In the genomic region with DNA sequence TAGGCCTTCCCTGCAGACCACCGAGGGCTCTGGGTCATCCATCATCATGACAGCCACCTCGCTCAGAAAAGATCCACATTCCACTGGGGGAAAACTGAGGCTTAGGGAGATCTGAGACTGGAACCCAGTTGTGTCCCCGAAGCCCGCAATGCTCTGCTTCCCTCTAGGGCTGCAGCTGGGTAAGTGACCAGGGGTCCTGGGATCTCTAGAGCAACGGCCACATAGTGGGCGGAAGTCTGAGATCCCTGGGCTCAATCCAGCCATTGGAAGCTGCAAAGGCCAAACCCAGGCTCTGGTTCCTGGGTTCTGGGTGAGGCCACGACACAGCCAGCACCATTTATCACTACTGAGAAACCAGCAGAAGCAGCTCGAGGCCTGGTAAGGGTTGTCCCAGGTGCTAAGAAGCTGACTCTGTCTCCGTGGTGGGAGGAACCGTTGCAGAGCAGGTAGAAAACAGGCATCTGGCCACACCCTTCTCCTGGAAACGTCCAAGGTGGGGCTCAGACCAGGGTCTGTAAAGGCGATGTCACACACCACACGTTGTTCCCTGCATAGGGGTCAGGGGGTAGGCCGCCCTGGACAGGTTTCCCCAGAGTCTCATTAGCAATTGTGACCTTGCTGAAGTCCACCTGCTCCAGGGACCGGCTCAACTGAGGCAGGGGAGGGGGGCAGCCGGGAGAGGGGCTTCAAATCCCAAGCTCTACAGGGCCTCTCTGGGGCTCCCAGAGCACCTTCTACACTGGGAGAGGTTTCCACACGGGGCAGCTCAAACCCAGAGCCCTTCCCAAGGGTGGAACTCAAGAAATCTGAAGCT, we compare ENCODE assay signal across 16 cellular contexts. TPM values are rescaled to one million over a fixed set of nuclear protein-coding genes. Genes with fewer than 3 reads are reported as not detected.
DNase-seq lines count a peak whose midpoint lies in the region; ATAC-seq, FAIRE-seq and TF ChIP-seq lines count a peak whose summit lies in the region.
"Had no signal": no experiment of that assay in that cellular context is flagged by ENCODE, and none has a peak within 500 bp of the region (broad histone marks: within the 10 kb centered on the region; RNA-seq: fewer than 3 reads in every experiment).

No MANE protein-coding gene starts in this region.

- H3K9me3 ChIP-seq in Peyer's patch (no peaks in the 10 kb centered on the region), K562 (replicated peaks; ENCODE audit: control insufficient read depth, insufficient read depth, low read depth, low read length) (no peaks in the 10 kb centered on the region), trophoblast cell (ENCODE audit: insufficient read depth, low read depth, low read length) (no peaks in the 10 kb centered on the region), MM.1S (replicated peaks; ENCODE audit: insufficient read depth, low read length) (no peaks in the 10 kb centered on the region)

- no peak for TF ChIP-seq RAD21 in K562 (CRISPR knock-in tag; conservative IDR thresholded peaks at IDR 0.05 in 1 of 2, IDR thresholded peaks at IDR 0.05 in 1 of 2)

- no peak overlapping the region for H2BK5ac ChIP-seq in trophoblast cell (ENCODE audit: low read depth, low read length, poor library complexity)

- no peak overlapping the region for H2BK120ac ChIP-seq in trophoblast cell (ENCODE audit: insufficient read depth, low read length, poor library complexity)

- H3K27ac ChIP-seq in Peyer's patch (peak overlapping the region; percentile 36 to 75 (median 66)), K562 (ENCODE audit: extremely low read depth, low read depth, low read length) (no peak overlapping the region), trophoblast cell (ENCODE audit: low read depth, low read length) (no peak overlapping the region), MM.1S (ENCODE audit: low read length) (no peak overlapping the region)

- H3K4ac ChIP-seq in trophoblast cell (ENCODE audit: low read depth, low read length) = no peak overlapping the region

- H4K12ac ChIP-seq in trophoblast cell (ENCODE audit: low read depth, low read length) = no peak overlapping the region

- H3K14ac ChIP-seq in trophoblast cell (ENCODE audit: low read length) = no peak overlapping the region

- no peak overlapping the region for H3K18ac ChIP-seq in trophoblast cell (ENCODE audit: low read length)

- peaks cover 90% of the 10 kb centered on the region for H3K4me1 Mint-ChIP-seq in activated CD4-positive, alpha-beta T cell treated with anti-CD3 and anti-CD28 coated beads, Interleukin-2, amount 10 ng/mL, durations not matched to agents 24 days and 14 days

- H3K27me3 ChIP-seq in Peyer's patch = no peaks in the 10 kb centered on the region
- peaks cover 0 to 7% of the 10 kb centered on the region in 2 experiments; a peak in 1 of 5 replicates for H3K27me3 ChIP-seq in K562 (ENCODE audit: control insufficient read depth in 2 of 2, insufficient read depth in 2 of 2, low read length in 2 of 2)
- H3K27me3 ChIP-seq in trophoblast cell (ENCODE audit: insufficient read depth, low read length) = no peaks in the 10 kb centered on the region
- H3K27me3 ChIP-seq in MM.1S (replicated peaks; ENCODE audit: insufficient read depth, low read length) = no peaks in the 10 kb centered on the region

- FAIRE-seq in K562 (lab: Jason Lieb, UNC) = no peak
- FAIRE-seq: A204.1 had no signal

- no peak overlapping the region for H3K9ac ChIP-seq in K562 (ENCODE audit: insufficient read depth in 1 of 2, low read depth in 2 of 2, low read length in 2 of 2)
- H3K9ac ChIP-seq in trophoblast cell (ENCODE audit: low read length) = no peak overlapping the region
- no peak overlapping the region for H3K9ac ChIP-seq in MM.1S (ENCODE audit: low read length)

- H3K4me3 ChIP-seq in Peyer's patch = no peak overlapping the region
- H3K4me3 ChIP-seq in K562 = no peak overlapping the region
- H3K4me3 ChIP-seq in trophoblast cell (ENCODE audit: low read depth, low read length) = no peak overlapping the region
- no peak overlapping the region for H3K4me3 ChIP-seq in MM.1S (ENCODE audit: low read length)

- H3K4me1 ChIP-seq in Peyer's patch (peaks cover 0 to 19% (median 3%) of the 10 kb centered on the region in 4 donors), K562 (replicated peaks in 1 of 2; ENCODE audit: control insufficient read depth in 2 of 2, insufficient read depth in 2 of 2, low read length in 2 of 2) (peaks cover 0 to 3% of the 10 kb centered on the region in 2 experiments; a peak in 1 of 5 replicates), trophoblast cell (ENCODE audit: control insufficient read depth in 1 of 2, insufficient read depth in 2 of 2, low read length in 2 of 2) (peaks cover 22 to 32% of the 10 kb centered on the region in 2 experiments), MM.1S (ENCODE audit: low read length) (no peaks in the 10 kb centered on the region)

- ATAC-seq in K562 = no peak
- ATAC-seq: esophagus mucosa, sciatic nerve had no signal

- H3K36me3 ChIP-seq in Peyer's patch = no peaks in the 10 kb centered on the region
- H3K36me3 ChIP-seq in K562 (ENCODE audit: control insufficient read depth, insufficient read depth, low read length) = no peaks in the 10 kb centered on the region
- no peaks in the 10 kb centered on the region for H3K36me3 ChIP-seq in trophoblast cell (ENCODE audit: control insufficient read depth in 1 of 2, insufficient read depth in 2 of 2, low read length in 2 of 2)
- H3K36me3 ChIP-seq in MM.1S (replicated peaks; ENCODE audit: insufficient read depth, low read length) = no peaks in the 10 kb centered on the region

- H3K27ac Mint-ChIP-seq in activated CD4-positive, alpha-beta T cell treated with anti-CD3 and anti-CD28 coated beads, Interleukin-2, amount 10 ng/mL, durations not matched to agents 24 days and 14 days = peak overlapping the region; percentile 82

- no peaks in the 10 kb centered on the region for H3K9me1 ChIP-seq in K562 (ENCODE audit: control insufficient read depth, insufficient read depth, low read length)

- CTCF ChIA-PET in K562 (lab: Yijun Ruan, JAX; ENCODE audit: low intra/inter-chr PET ratio) = no interaction called here

- DNase-seq in activated CD4-positive, alpha-beta T cell treated with anti-CD3 and anti-CD28 coated beads, Interleukin-2, amount 10 ng/mL, durations not matched to agents 24 days and 14 days = peak; percentile 75
- no peak for DNase-seq in activated CD4-positive, alpha-beta T cell treated with anti-CD3 and anti-CD28 coated beads for 4 hours
- DNase-seq in Peyer's patch (no peak), K562 (ENCODE audit: extremely low read depth in 1 of 4, low spot score in 3 of 4) (no peak), trophoblast cell (no peak), MM.1S (no peak), NCI-H187 treated with DMSO at 0.1 percent for 48 hours (lab: John Stamatoyannopoulos, UW) (no peak), DMS 273 (lab: John Stamatoyannopoulos, UW; ENCODE audit: unreplicated experiment) (no peak)
- DNase-seq: dermis blood vessel endothelial cell; H7; NCI-H1930; occipital lobe; stimulated activated CD4-positive, alpha-beta T cell treated with anti-CD3 and anti-CD28 coated beads, Interleukin-4, amount 100 ng/mL, for 1 hour had no signal

- TF ChIP-seq CTCF in Peyer's patch (IDR thresholded peaks at IDR 0.05) (no peak), K562 (IDR thresholded peaks at IDR 0.05 in 2 of 3, conservative IDR thresholded peaks at IDR 0.05 in 1 of 3; ENCODE audit: insufficient read depth in 2 of 3, low read depth in 1 of 3, low read length in 3 of 3) (no peak), MM.1S (IDR thresholded peaks at IDR 0.05; ENCODE audit: low read length) (no peak)

- no peaks in the 10 kb centered on the region for H3K79me2 ChIP-seq in K562 (ENCODE audit: control insufficient read depth, insufficient read depth, low read length)
- H3K79me2 ChIP-seq in trophoblast cell (ENCODE audit: control insufficient read depth, insufficient read depth, low read length, poor library complexity) = peaks cover 2% of the 10 kb centered on the region
- H3K79me2 ChIP-seq in MM.1S (ENCODE audit: low read length) = no peaks in the 10 kb centered on the region

- H4K8ac ChIP-seq in trophoblast cell (ENCODE audit: low read depth, low read length) = no peak overlapping the region

- no peaks in the 10 kb centered on the region for H3K9me2 ChIP-seq in MM.1S (replicated peaks; ENCODE audit: insufficient read depth, low read length)

- in situ Hi-C loops in K562 (cut with MboI) = no loop called here

- H3K23ac ChIP-seq in trophoblast cell (ENCODE audit: low read length) = no peak overlapping the region

- TF ChIP-seq POLR2A in Peyer's patch (IDR thresholded peaks at IDR 0.05) = no peak
- TF ChIP-seq POLR2A in K562 (conservative IDR thresholded peaks at IDR 0.05) = no peak

- H3K4me2 ChIP-seq in K562 (ENCODE audit: insufficient read depth, low read length) (no peak overlapping the region), trophoblast cell (ENCODE audit: low read length) (no peak overlapping the region), MM.1S (ENCODE audit: low read depth, low read length) (no peak overlapping the region)

- H2AK5ac ChIP-seq in trophoblast cell (ENCODE audit: low read length) = peak overlapping the region; percentile 27

- peak overlapping the region; percentile 8 for H4K91ac ChIP-seq in trophoblast cell (ENCODE audit: low read depth, low read length)

- no peak for TF ChIP-seq EP300 in K562 (IDR thresholded peaks at IDR 0.05; ENCODE audit: low read length)

- POLR2A ChIA-PET in K562 (lab: Yijun Ruan, JAX) = no interaction called here

- H2AFZ ChIP-seq in K562 (ENCODE audit: low read depth, low read length) (no peak overlapping the region), trophoblast cell (ENCODE audit: insufficient read depth, low read length, poor library complexity) (no peak overlapping the region), MM.1S (ENCODE audit: low read length) (no peak overlapping the region)

- peaks cover 27% of the 10 kb centered on the region for H3K36me3 Mint-ChIP-seq in activated CD4-positive, alpha-beta T cell treated with anti-CD3 and anti-CD28 coated beads, Interleukin-2, amount 10 ng/mL, durations not matched to agents 24 days and 14 days (ENCODE audit: low read depth)

- peak overlapping the region; percentile 90 for H3K4me3 Mint-ChIP-seq in activated CD4-positive, alpha-beta T cell treated with anti-CD3 and anti-CD28 coated beads, Interleukin-2, amount 10 ng/mL, durations not matched to agents 24 days and 14 days

- H4K20me1 ChIP-seq in K562 (replicated peaks; ENCODE audit: control insufficient read depth, insufficient read depth, low read length) (no peaks in the 10 kb centered on the region), MM.1S (ENCODE audit: insufficient read depth, low read length) (no peaks in the 10 kb centered on the region)

- H3K79me1 ChIP-seq in trophoblast cell (ENCODE audit: low read length) = peaks cover 10% of the 10 kb centered on the region

- no peaks in the 10 kb centered on the region for H3F3A ChIP-seq in MM.1S (ENCODE audit: insufficient read depth, low read length)

- no TSS peak for BruUV-seq in K562 (replicated peaks; lab: Mats Ljungman, UMichigan)

- H2BK12ac ChIP-seq in trophoblast cell (ENCODE audit: low read length) = peak overlapping the region; percentile 51

- intact Hi-C loops in activated CD4-positive, alpha-beta T cell treated with anti-CD3 and anti-CD28 coated beads, Interleukin-2, amount 10 ng/mL, durations not matched to agents 24 days and 14 days (cut with micrococcal nuclease) = loop anchor here (10.0 kb wide), 1 partner anchor 1049 kb away; no protein-coding TSS in a partner anchor
- intact Hi-C loops in K562 (cut with micrococcal nuclease) = no loop called here

- 5% methylated on average over 12 of the region's 17 CpGs for WGBS in K562 (ENCODE audit: insufficient coverage, low coverage, missing lambda C conversion rate)
- WGBS in trophoblast cell (ENCODE audit: extremely low coverage, insufficient coverage, insufficient read length) = no CpG with 5 or more reads among the region's 17 CpGs

- peaks cover 5% of the 10 kb centered on the region for H3K9me3 Mint-ChIP-seq in activated CD4-positive, alpha-beta T cell treated with anti-CD3 and anti-CD28 coated beads, Interleukin-2, amount 10 ng/mL, durations not matched to agents 24 days and 14 days

- H3K27me3 Mint-ChIP-seq in activated CD4-positive, alpha-beta T cell treated with anti-CD3 and anti-CD28 coated beads, Interleukin-2, amount 10 ng/mL, durations not matched to agents 24 days and 14 days = no peaks in the 10 kb centered on the region

RNA-seq across cellular contexts. Expression of a gene that starts 38.6 kb away (rescaled TPM):
- total RNA-seq in activated CD4-positive, alpha-beta T cell treated with anti-CD3 and anti-CD28 coated beads, Interleukin-2, amount 10 ng/mL, durations not matched to agents 24 days and 14 days = 48.2 and 48.5 TPM in 2 replicates
- total RNA-seq in Peyer's patch (10 to 100 TPM in 2 of 4 donors, 1 to 10 TPM in 2; 7.7 to 10.2 (median 10.0) TPM), K562 (2014; rRNA removed) (not detected in 2 replicates), K562 (2014; rRNA removed; fragmentation: Illumina TruSeq; extraction: Trizol) (not detected in 2 replicates), K562 (2015; rRNA removed; fragmentation: Illumina TruSeq; extraction: Trizol) (not detected in 2 replicates), K562 (2021) (0.09 and 0.18 TPM in 2 replicates)
- not detected in 2 replicates for total RNA-seq in K562 (2011; cell fraction: chromatin; rRNA removed; ENCODE audit: low replicate concordance)
- not detected in 2 replicates for total RNA-seq in K562 (2011; cell fraction: nucleolus; rRNA removed)
- total RNA-seq in K562 (2011; cell fraction: nucleoplasm; rRNA removed) = not detected in 2 replicates
- polyA plus RNA-seq in K562 (2011; rRNA removed) (not detected in 2 replicates), K562 (2014; fragmentation: Illumina TruSeq; extraction: Trizol) (not detected in 2 replicates), K562 (2014; fragmentation: Nextera tagmentation; extraction: Ambion mirVana) (not detected), K562 (2014; rRNA removed) (not detected in 2 replicates)
- polyA plus RNA-seq in K562 (2011; cell fraction: cytosol; rRNA removed) = not detected in 2 replicates
- polyA plus RNA-seq in K562 (2011; cell fraction: nucleus; rRNA removed) = not detected in 2 replicates
- 0.01 TPM in 1 of 2 replicates, not detected in the other for polyA plus RNA-seq in K562 (2012)
- not detected in 2 replicates for polyA minus RNA-seq in K562 (2011; rRNA and poly(A)+ RNA removed)
- not detected in 2 replicates for polyA minus RNA-seq in K562 (2011; cell fraction: cytosol; rRNA and poly(A)+ RNA removed)
- not detected in 2 replicates for polyA minus RNA-seq in K562 (2011; cell fraction: nucleus; rRNA and poly(A)+ RNA removed)
- 1.0 and 1.1 TPM in 2 replicates for polyA plus RNA-seq in trophoblast cell (2013)

Comparison
In these comparisons a context has a peak if more than half of its experiments do, and no peak if none do; other contexts are left out.
1. H3K27ac ChIP-seq: peak in Peyer's patch (4 of 4); none in K562 (single experiment), trophoblast cell (single experiment) and MM.1S (single experiment).
2. RNA of a gene that starts 38.6 kb away (total RNA-seq): 48.2 to 48.5 TPM in activated CD4-positive, alpha-beta T cell treated with anti-CD3 and anti-CD28 coated beads, Interleukin-2, amount 10 ng/mL, durations not matched to agents 24 days and 14 days and 7.7 to 10.2 TPM in Peyer's patch; 0.09 to 0.18 TPM in K562; every median in the first group is over 4 times any median in the second.